In genomic region chr4:48139688-48140087, GRCh38 we compare ENCODE assay signal across 11 cellular contexts. TPM values are rescaled to one million over a fixed set of nuclear protein-coding genes. Genes with fewer than 3 reads are reported as not detected.
DNase-seq lines count a peak whose midpoint lies in the region; ATAC-seq and TF ChIP-seq lines count a peak whose summit lies in the region.
"Had no signal": no experiment of that assay in that cellular context is flagged by ENCODE, and none has a peak within 500 bp of the region (broad histone marks: within the 10 kb centered on the region; RNA-seq: fewer than 3 reads in every experiment).

No MANE protein-coding gene starts in this region.

- POLR2A ChIA-PET in OCI-LY7 (lab: Charles Lee) = interaction anchor here (0.7 to 1.2 kb wide), 4 partner anchors 12 to 270 kb away, joined by 3 to 6 read pairs (median 4); no protein-coding TSS in a partner anchor

- H3K36me3 ChIP-seq in OCI-LY7 (ENCODE audit: insufficient read depth, low read length) = no peaks in the 10 kb centered on the region

- peak; percentile 67 for DNase-seq in activated effector memory CD4-positive, alpha-beta T cell treated with anti-CD3 and anti-CD28 coated beads, Interleukin-2, amount 50 U/mL, for 16 hours
- DNase-seq in activated effector memory CD4-positive, alpha-beta T cell treated with Interleukin-2 at 50 U/mL for 16 hours = no peak
- DNase-seq in OCI-LY7 (ENCODE audit: low spot score) (no peak), amniotic stem cell (lab: John Stamatoyannopoulos, UW) (peak; percentile 7), pulmonary artery endothelial cell (ENCODE audit: low read depth, low spot score) (peak; percentile 8), C1 segment of cervical spinal cord (lab: John Stamatoyannopoulos, UW) (no peak)

- intact Hi-C loops in OCI-LY7 (cut with micrococcal nuclease; ENCODE audit: unreplicated experiment) = loop anchor here (5.0 kb wide), 1 partner anchor 138 kb away; no protein-coding TSS in a partner anchor

- peak overlapping the region; percentile 62 for H3K4me2 ChIP-seq in OCI-LY7 (ENCODE audit: low read length)
- H3K4me2 ChIP-seq: hepatocyte had no signal

- peaks cover 34% of the 10 kb centered on the region for H3K4me1 ChIP-seq in OCI-LY7 (ENCODE audit: insufficient read depth, low read length, poor library complexity, severe bottlenecking)

- H3K9me3 ChIP-seq in OCI-LY7 (ENCODE audit: low read length) = no peaks in the 10 kb centered on the region

- BruUV-seq in OCI-LY7 (replicated peaks; lab: Mats Ljungman, UMichigan) = no TSS peak

- H3K9me2 ChIP-seq in OCI-LY7 (ENCODE audit: insufficient read depth, low read length) = no peaks in the 10 kb centered on the region

- no peak for ATAC-seq in HG03378 (IDR thresholded peaks at IDR 0.05; ENCODE audit: unreplicated experiment)
- no peak for ATAC-seq in HG03442 (IDR thresholded peaks at IDR 0.05; ENCODE audit: unreplicated experiment)

- H2AFZ ChIP-seq in OCI-LY7 (ENCODE audit: low read length) = peak overlapping the region; percentile 51
- H2AFZ ChIP-seq: hepatocyte had no signal

- H3K27ac ChIP-seq in OCI-LY7 (ENCODE audit: low read depth, low read length, poor library complexity, severe bottlenecking) = peak overlapping the region; percentile 83
- H3K27ac ChIP-seq: C4-2B, hepatocyte had no signal

- H4K20me1 ChIP-seq in OCI-LY7 (ENCODE audit: insufficient read depth, low read length) = no peaks in the 10 kb centered on the region

- no peaks in the 10 kb centered on the region for H3K79me2 ChIP-seq in OCI-LY7 (ENCODE audit: insufficient read depth, low read depth, low read length)
- H3K79me2 ChIP-seq: hepatocyte had no signal

- CTCF ChIA-PET in OCI-LY7 (lab: Charles Lee; ENCODE audit: unreplicated experiment) = interaction anchor here (1.2 kb wide), 1 partner anchor 160 kb away, joined by 3 read pairs; no protein-coding TSS in a partner anchor

- no peak for TF ChIP-seq CTCF in OCI-LY7 (conservative IDR thresholded peaks at IDR 0.05; ENCODE audit: low read length)

- H3K4me3 ChIP-seq in OCI-LY7 (ENCODE audit: low read depth, low read length, poor library complexity, severe bottlenecking) = peak overlapping the region; percentile 15
- H3K4me3 ChIP-seq: hepatocyte had no signal

RNA-seq across cellular contexts. Expression of gene TXK, which starts 5.6 kb away (rescaled TPM):
- not detected in 2 replicates for total RNA-seq in OCI-LY7 (2014; rRNA removed; shearing (Covaris generic))
- total RNA-seq in OCI-LY7 (2022) (0.11 and 0.41 TPM in 2 replicates), pulmonary artery endothelial cell (0.04 and 0.07 TPM in 2 replicates)
- total RNA-seq: H1 had no signal

Comparison
In these comparisons a context has a peak if more than half of its experiments do, and no peak if none do; other contexts are left out.
1. DNase-seq: peak in activated effector memory CD4-positive, alpha-beta T cell treated with anti-CD3 and anti-CD28 coated beads, Interleukin-2, amount 50 U/mL, for 16 hours (single experiment), amniotic stem cell (single experiment) and pulmonary artery endothelial cell (single experiment); none in activated effector memory CD4-positive, alpha-beta T cell treated with Interleukin-2 at 50 U/mL for 16 hours (single experiment), OCI-LY7 (single experiment) and C1 segment of cervical spinal cord (0 of 14).